ENCODE assay signal across 31 cellular contexts in genomic region chr12:131612092-131612755, GRCh38.
"Had no signal": no experiment of that assay in that cellular context is flagged by ENCODE, and none has a peak within 500 bp of the region (broad histone marks: within the 10 kb centered on the region; RNA-seq: fewer than 3 reads in every experiment).

No MANE protein-coding gene starts in this region.

- DNase-seq: activated CD4-positive, alpha-beta T cell treated with anti-CD3 and anti-CD28 coated beads for 36 hours; activated CD4-positive, alpha-beta T cell treated with anti-CD3 and anti-CD28 coated beads, Interleukin-2, amount 10 ng/mL, durations not matched to agents 7 days and 5 days; activated CD4-positive, alpha-beta T cell treated with anti-CD3 and anti-CD28 coated beads, Interleukin-2, amount 50 U/mL, for 48 hours; activated CD8-positive, alpha-beta memory T cell treated with anti-CD3 and anti-CD28 coated beads for 24 hours; activated CD8-positive, alpha-beta memory T cell treated with anti-CD3 and anti-CD28 coated beads, Interleukin-2, amount 10 ng/mL, durations not matched to agents 7 days and 5 days; activated CD8-positive, alpha-beta memory T cell treated with anti-CD3 and anti-CD28 coated beads, Interleukin-2, amount 50 U/mL, for 48 hours; activated effector memory CD4-positive, alpha-beta T cell treated with Interleukin-2 at 50 U/mL for 16 hours; activated naive CD4-positive, alpha-beta T cell treated with anti-CD3 and anti-CD28 coated beads, Interleukin-2, amount 10 ng/mL, durations not matched to agents 7 days and 5 days; activated naive CD8-positive, alpha-beta T cell treated with anti-CD3 and anti-CD28 coated beads, Interleukin-2, amount 50 U/mL, for 24 hours; activated T-cell treated with anti-CD3 and anti-CD28 coated beads, Interleukin-2, amount 50 U/mL, for 48 hours; anterior cingulate cortex; brain microvascular endothelial cell; MM.1S; MV-4-11; NCI-H1092; NCI-H1436 treated with DMSO at 0.1 percent for 48 hours; NCI-H1694 treated with DMSO at 0.1 percent for 48 hours; NCI-H2029; NCI-H345; NCI-H526; NCI-H748 treated with DMSO at 0.1 percent for 48 hours; NK-92 treated with Interleukin-12 subunit alpha and Interleukin-12 subunit beta, amount 100 ng/mL, for 24 hours; PC-3; Peyer's patch; RPMI8226; SHP77 treated with DMSO at 0.1 percent for 48 hours; SK-N-SH had no signal

- H3K4me2 ChIP-seq: KMS-11, SK-N-SH had no signal

- H3K27me3 ChIP-seq: brain microvascular endothelial cell, Peyer's patch had no signal

- H3K27ac ChIP-seq: brain microvascular endothelial cell, KMS-11, Peyer's patch, SJSA1 had no signal

- H3K4me1 ChIP-seq: Peyer's patch, SJSA1 had no signal

- H3K9me3 ChIP-seq: Peyer's patch, SJSA1, SK-N-SH had no signal

- ATAC-seq: activated CD4-positive, alpha-beta T cell treated with anti-CD3 and anti-CD28 coated beads for 36 hours; activated CD4-positive, CD25-positive, alpha-beta regulatory T cell treated with anti-CD3 and anti-CD28 coated beads, Interleukin-2, amount 50 U/mL, for 24 hours; activated CD8-positive, alpha-beta memory T cell treated with anti-CD3 and anti-CD28 coated beads, Interleukin-2, amount 10 ng/mL, durations not matched to agents 7 days and 5 days; activated naive CD8-positive, alpha-beta T cell treated with anti-CD3 and anti-CD28 coated beads, Interleukin-2, amount 50 U/mL, for 24 hours; PC-3 had no signal

- H3K4me3 ChIP-seq: Peyer's patch, SJSA1 had no signal

- H3K36me3 ChIP-seq: brain microvascular endothelial cell, Peyer's patch, SJSA1 had no signal

- FAIRE-seq: TTC549 had no signal

- H3K9ac ChIP-seq: KMS-11, SK-N-SH had no signal
